Comparison of ENCODE assay signal across 20 cellular contexts in genomic region chr1:80053613-80054012, GRCh38.
DNase-seq lines count a peak whose midpoint lies in the region; ATAC-seq, FAIRE-seq and TF ChIP-seq lines count a peak whose summit lies in the region.
"Had no signal": no experiment of that assay in that cellular context is flagged by ENCODE, and none has a peak within 500 bp of the region (broad histone marks: within the 10 kb centered on the region; RNA-seq: fewer than 3 reads in every experiment).

No MANE protein-coding gene starts in this region.

- no peak; the same call in 1 of the 2 replicates for ATAC-seq in PC-3
- peak; percentile 6 to 15 for ATAC-seq in upper lobe of left lung (ENCODE audit: low FRiP score in 2 of 2)
- no peak for ATAC-seq in HG03520 (IDR thresholded peaks at IDR 0.05; ENCODE audit: unreplicated experiment)
- ATAC-seq: GM23338, SK-N-SH treated with all-trans-retinoic acid at 6 μM for 48 hours had no signal

- TF ChIP-seq POLR2A in upper lobe of left lung (IDR thresholded peaks at IDR 0.05) = no peak

- intact Hi-C loops in PC-3 (cut with micrococcal nuclease) = no loop called here

- H3K9me3 Mint-ChIP-seq in astrocyte (ENCODE audit: unreplicated experiment) (peaks cover 7% of the 10 kb centered on the region), mesothelial cell of epicardium (peaks cover 20% of the 10 kb centered on the region)
- H3K9me3 Mint-ChIP-seq: CD4-positive, alpha-beta T cell had no signal

- H3K27me3 Mint-ChIP-seq in astrocyte (ENCODE audit: low read depth, unreplicated experiment) (no peaks in the 10 kb centered on the region), mesothelial cell of epicardium (ENCODE audit: low read depth) (no peaks in the 10 kb centered on the region)
- H3K27me3 Mint-ChIP-seq: CD4-positive, alpha-beta T cell had no signal

- WGBS in neuronal stem cell (ENCODE audit: extremely low coverage in 2 of 2, insufficient read length in 2 of 2, insufficient replicate concordance in 1 of 2), 2 donors = no CpG with 5 or more reads among the region's 14 CpGs
- WGBS in upper lobe of left lung, 2 donors = 77 to 90% methylated on average over 6 to 12 of the region's 14 CpGs

- no peak overlapping the region for H2BK5ac ChIP-seq in neuronal stem cell (ENCODE audit: low read length)

- POLR2A ChIA-PET in PC-3 (lab: Charles Lee; ENCODE audit: unreplicated experiment) = no interaction called here

- H2BK120ac ChIP-seq in neuronal stem cell (ENCODE audit: low read depth, low read length) = no peak overlapping the region

- no peak for TF ChIP-seq CTCF in PC-3 (conservative IDR thresholded peaks at IDR 0.05; ENCODE audit: low read depth, low read length)
- no peak for TF ChIP-seq CTCF in astrocyte (IDR thresholded peaks at IDR 0.05; ENCODE audit: insufficient read depth, low read depth, low read length)
- no peak for TF ChIP-seq CTCF in upper lobe of left lung (IDR thresholded peaks at IDR 0.05)
- no peak for TF ChIP-seq CTCF in mesothelial cell of epicardium (IDR thresholded peaks at IDR 0.05; ENCODE audit: unreplicated experiment)

- H2AFZ ChIP-seq in PC-3 (ENCODE audit: low read length) (0 out of 2 replicates have a peak overlapping the region, but pooled peaks have one; percentile 24), astrocyte (ENCODE audit: low read depth, low read length) (no peak overlapping the region), neuronal stem cell (ENCODE audit: low read length) (no peak overlapping the region)

- no peak overlapping the region for H3K9ac ChIP-seq in PC-3 (ENCODE audit: low read length)
- H3K9ac ChIP-seq in astrocyte (ENCODE audit: low read length) = no peak overlapping the region
- no peak overlapping the region for H3K9ac ChIP-seq in neuronal stem cell (ENCODE audit: low read depth, low read length, poor library complexity)
- H3K9ac ChIP-seq: BLaER1 had no signal

- H3K14ac ChIP-seq in neuronal stem cell (ENCODE audit: low read length) = no peak overlapping the region

- no peak overlapping the region for H4K91ac ChIP-seq in neuronal stem cell (ENCODE audit: low read depth, low read length, poor library complexity)

- DNase-seq in PC-3 (no peak), astrocyte (ENCODE audit: low read depth) (no peak), neuronal stem cell (ENCODE audit: low spot score) (no peak), upper lobe of left lung (peak in 1 of 2 donors; percentile 73), mesothelial cell of epicardium (ENCODE audit: low spot score in 2 of 2, unreplicated experiment in 2 of 2) (no peak), AG08396 (ENCODE audit: low spot score) (no peak)
- DNase-seq: ACHN; CD4-positive, alpha-beta T cell; KBM-7; MM.1S; NCI-H1048; NCI-H1694; NCI-H2227 treated with DMSO at 0.1 percent for 48 hours; Peyer's patch had no signal

- H3K4me3 ChIP-seq in PC-3 (ENCODE audit: low read length) (no peak overlapping the region), astrocyte (ENCODE audit: insufficient read depth, low read depth, low read length) (no peak overlapping the region), neuronal stem cell (ENCODE audit: low read length in 2 of 2) (no peak overlapping the region), upper lobe of left lung (no peak overlapping the region)
- H3K4me3 ChIP-seq: BLaER1, GM23338, HAP-1, Peyer's patch had no signal

- peaks cover 12% of the 10 kb centered on the region for H3K4me1 ChIP-seq in PC-3 (ENCODE audit: insufficient read depth, low read length)
- H3K4me1 ChIP-seq in astrocyte (ENCODE audit: insufficient read depth, low read length) = peaks cover 4% of the 10 kb centered on the region
- H3K4me1 ChIP-seq in neuronal stem cell (ENCODE audit: control insufficient read depth in 2 of 2, insufficient read depth in 1 of 2, low read depth in 1 of 2, low read length in 2 of 2) = no peaks in the 10 kb centered on the region
- no peaks in the 10 kb centered on the region for H3K4me1 ChIP-seq in upper lobe of left lung
- H3K4me1 ChIP-seq: BLaER1, HAP-1, Peyer's patch had no signal

- H3K36me3 Mint-ChIP-seq in astrocyte (ENCODE audit: low read depth, unreplicated experiment) (no peaks in the 10 kb centered on the region), mesothelial cell of epicardium (no peaks in the 10 kb centered on the region)

- H3K36me3 ChIP-seq in PC-3 (ENCODE audit: low read depth, low read length) (no peaks in the 10 kb centered on the region), astrocyte (ENCODE audit: insufficient read depth, low read length) (no peaks in the 10 kb centered on the region), neuronal stem cell (replicated peaks in 1 of 2; ENCODE audit: control insufficient read depth in 2 of 2, insufficient read depth in 2 of 2, low read length in 2 of 2) (no peaks in the 10 kb centered on the region), upper lobe of left lung (no peaks in the 10 kb centered on the region)
- H3K36me3 ChIP-seq: BLaER1, HAP-1, Peyer's patch had no signal

- H3K79me2 ChIP-seq in PC-3 (ENCODE audit: low read length) (no peaks in the 10 kb centered on the region), astrocyte (ENCODE audit: insufficient read depth, low read length) (no peaks in the 10 kb centered on the region)

- H3K9me3 ChIP-seq in PC-3 (ENCODE audit: low read length) (no peaks in the 10 kb centered on the region), astrocyte (ENCODE audit: insufficient read depth, low read depth, low read length) (peaks cover 5% of the 10 kb centered on the region), neuronal stem cell (replicated peaks in 1 of 2; ENCODE audit: control insufficient read depth in 2 of 2, insufficient read depth in 1 of 2, low read depth in 1 of 2, low read length in 2 of 2) (peaks cover 0 to 4% of the 10 kb centered on the region in 2 donors), upper lobe of left lung (no peaks in the 10 kb centered on the region)
- H3K9me3 ChIP-seq: BLaER1, HAP-1, Peyer's patch had no signal

- H3K79me1 ChIP-seq in neuronal stem cell (ENCODE audit: low read depth, low read length) = no peaks in the 10 kb centered on the region

- no peak overlapping the region for H3K23ac ChIP-seq in neuronal stem cell (ENCODE audit: low read depth, low read length, poor library complexity)

- H3K9me2 ChIP-seq in PC-3 (replicated peaks; ENCODE audit: low read length) = no peaks in the 10 kb centered on the region

- FAIRE-seq in astrocyte (lab: Jason Lieb, UNC) = no peak
- FAIRE-seq: GM18507 had no signal

- H3K18ac ChIP-seq in neuronal stem cell (ENCODE audit: low read length) = peak overlapping the region; percentile 71

- H4K20me1 ChIP-seq in PC-3 (ENCODE audit: low read length) = no peaks in the 10 kb centered on the region
- no peaks in the 10 kb centered on the region for H4K20me1 ChIP-seq in astrocyte (ENCODE audit: insufficient read depth, low read length)
- H4K20me1 ChIP-seq: BLaER1 had no signal

- H3K4me1 Mint-ChIP-seq in astrocyte (ENCODE audit: low read depth, unreplicated experiment) = no peaks in the 10 kb centered on the region
- H3K4me1 Mint-ChIP-seq in mesothelial cell of epicardium = peaks cover 5% of the 10 kb centered on the region
- H3K4me1 Mint-ChIP-seq: GM23338 had no signal

- BruUV-seq in PC-3 (replicated peaks; lab: Mats Ljungman, UMichigan) = no TSS peak

- H3K27ac Mint-ChIP-seq in astrocyte (ENCODE audit: unreplicated experiment) (no peak overlapping the region), mesothelial cell of epicardium (no peak overlapping the region)
- H3K27ac Mint-ChIP-seq: CD4-positive, alpha-beta T cell had no signal

- H3K27me3 ChIP-seq in PC-3 (ENCODE audit: low read length) (no peaks in the 10 kb centered on the region), astrocyte (ENCODE audit: insufficient read depth, low read length) (no peaks in the 10 kb centered on the region), neuronal stem cell (ENCODE audit: control insufficient read depth in 3 of 3, insufficient read depth in 3 of 3, low read depth in 1 of 3, low read length in 3 of 3) (no peaks in the 10 kb centered on the region), upper lobe of left lung (no peaks in the 10 kb centered on the region)
- H3K27me3 ChIP-seq: BLaER1, Peyer's patch had no signal

- no peak overlapping the region for H2BK15ac ChIP-seq in neuronal stem cell (ENCODE audit: low read length)

- H3F3A ChIP-seq in PC-3 (ENCODE audit: low read length, unreplicated experiment) = no peaks in the 10 kb centered on the region

- H4K8ac ChIP-seq in neuronal stem cell (ENCODE audit: low read depth, low read length) = no peak overlapping the region

- H3K27ac ChIP-seq in PC-3 (ENCODE audit: low read length) (peak overlapping the region; percentile 30; the same call in 1 of the 2 replicates), astrocyte (ENCODE audit: low read depth, low read length) (peak overlapping the region; percentile 58), neuronal stem cell (replicated peaks; ENCODE audit: low read length) (no peak overlapping the region), upper lobe of left lung (no peak overlapping the region)
- H3K27ac ChIP-seq: BLaER1, Peyer's patch had no signal

- CTCF ChIA-PET in PC-3 (lab: Charles Lee) = no interaction called here

- TF ChIP-seq EP300 in upper lobe of left lung (IDR thresholded peaks at IDR 0.05) = no peak

- H3K4me2 ChIP-seq in PC-3 (ENCODE audit: low read length) (peak overlapping the region; percentile 22; the same call in 1 of the 2 replicates), astrocyte (ENCODE audit: low read length) (no peak overlapping the region), neuronal stem cell (ENCODE audit: insufficient read depth, low read length, poor library complexity, severe bottlenecking) (no peak overlapping the region)
- H3K4me2 ChIP-seq: BLaER1, GM23338 had no signal

- no peak overlapping the region for H2BK12ac ChIP-seq in neuronal stem cell (ENCODE audit: low read length)

- no peak overlapping the region for H3K4ac ChIP-seq in neuronal stem cell (ENCODE audit: low read length)

- no peak overlapping the region for H3K4me3 Mint-ChIP-seq in astrocyte (ENCODE audit: unreplicated experiment)
- no peak overlapping the region for H3K4me3 Mint-ChIP-seq in mesothelial cell of epicardium
- H3K4me3 Mint-ChIP-seq: CD4-positive, alpha-beta T cell; GM23338 had no signal

- no peak overlapping the region for H2AK5ac ChIP-seq in neuronal stem cell (ENCODE audit: low read depth, low read length)

Comparison
In these comparisons a context has a peak if more than half of its experiments do, and no peak if none do; other contexts are left out.
1. ATAC-seq: peak in upper lobe of left lung (2 of 2); none in PC-3 (single experiment) and HG03520 (single experiment).
2. H3K27ac ChIP-seq: peak in PC-3 (single experiment) and astrocyte (single experiment); none in neuronal stem cell (single experiment) and upper lobe of left lung (0 of 4).